34 cellular contexts compared by ENCODE assay signal in genomic region chr1:8767006-8767405, GRCh38.
"Had no signal": no experiment of that assay in that cellular context is flagged by ENCODE, and none has a peak within 500 bp of the region (broad histone marks: within the 10 kb centered on the region; RNA-seq: fewer than 3 reads in every experiment).

No MANE protein-coding gene starts in this region.

- H3K27ac Mint-ChIP-seq: activated B cell treated with CpG ODN at 0.5 μM for 24 hours; activated CD4-positive, alpha-beta memory T cell treated with anti-CD3 and anti-CD28 coated beads, Interleukin-2, amount 10 ng/mL, durations not matched to agents 7 days and 5 days; activated naive CD4-positive, alpha-beta T cell treated with anti-CD3 and anti-CD28 coated beads, Interleukin-2, amount 50 U/mL, for 24 hours; activated naive CD8-positive, alpha-beta T cell treated with anti-CD3 and anti-CD28 coated beads, Interleukin-2, amount 10 ng/mL, durations not matched to agents 7 days and 5 days; activated T-helper 2 cell treated with anti-CD3 and anti-CD28 coated beads, Interferon-gamma antibody, Interleukin-2, Interleukin-4, amounts not matched to agents 10 μg/mL and 5 μg/mL and 100 μg/mL, durations not matched to agents 14 hours and 24 hours and 36 hours; T-helper 1 cell treated with Interleukin-12 subunit alpha and Interleukin-12 subunit beta and Interleukin-4 antibody, amounts not matched to agents 30 μg/mL and 1 μg/mL, for 36 hours; T-helper 2 cell treated with Interferon-gamma antibody and Interleukin-4, amounts not matched to agents 5 μg/mL and 100 μg/mL, for 36 hours had no signal

- H3K27me3 ChIP-seq: ascending aorta, breast epithelium, MG63, Peyer's patch, SJSA1 had no signal

- H3K27me3 Mint-ChIP-seq: activated B cell treated with CpG ODN at 0.5 μM for 24 hours; activated CD4-positive, alpha-beta memory T cell treated with anti-CD3 and anti-CD28 coated beads, Interleukin-2, amount 10 ng/mL, durations not matched to agents 7 days and 5 days; activated naive CD4-positive, alpha-beta T cell treated with anti-CD3 and anti-CD28 coated beads, Interleukin-2, amount 50 U/mL, for 24 hours; activated naive CD8-positive, alpha-beta T cell treated with anti-CD3 and anti-CD28 coated beads, Interleukin-2, amount 10 ng/mL, durations not matched to agents 7 days and 5 days had no signal

- H3K9me3 Mint-ChIP-seq: activated B cell treated with CpG ODN at 0.5 μM for 24 hours; activated CD4-positive, alpha-beta memory T cell treated with anti-CD3 and anti-CD28 coated beads, Interleukin-2, amount 10 ng/mL, durations not matched to agents 7 days and 5 days; activated naive CD4-positive, alpha-beta T cell treated with anti-CD3 and anti-CD28 coated beads, Interleukin-2, amount 50 U/mL, for 24 hours; activated naive CD8-positive, alpha-beta T cell treated with anti-CD3 and anti-CD28 coated beads, Interleukin-2, amount 10 ng/mL, durations not matched to agents 7 days and 5 days; activated T-helper 2 cell treated with anti-CD3 and anti-CD28 coated beads, Interferon-gamma antibody, Interleukin-2, Interleukin-4, amounts not matched to agents 10 μg/mL and 5 μg/mL and 100 μg/mL, durations not matched to agents 14 hours and 24 hours and 36 hours; T-helper 1 cell treated with Interleukin-12 subunit alpha and Interleukin-12 subunit beta and Interleukin-4 antibody, amounts not matched to agents 30 μg/mL and 1 μg/mL, for 36 hours; T-helper 2 cell treated with Interferon-gamma antibody and Interleukin-4, amounts not matched to agents 5 μg/mL and 100 μg/mL, for 36 hours had no signal

- DNase-seq: activated B cell treated with CpG ODN at 0.5 μM for 24 hours; activated CD4-positive, alpha-beta memory T cell treated with anti-CD3 and anti-CD28 coated beads, Interleukin-2, amount 10 ng/mL, durations not matched to agents 7 days and 5 days; activated CD4-positive, alpha-beta T cell treated with anti-CD3 and anti-CD28 coated beads for 4 hours; activated CD4-positive, alpha-beta T cell treated with anti-CD3 and anti-CD28 coated beads, Interleukin-2, amount 50 U/mL, for 1 hour; activated CD4-positive, CD25-positive, alpha-beta regulatory T cell treated with anti-CD3 and anti-CD28 coated beads, Interleukin-2, amount 50 U/mL, for 72 hours; activated gamma-delta T cell; activated naive CD4-positive, alpha-beta T cell treated with Interleukin-2 at 50 U/mL for 16 hours; activated naive CD8-positive, alpha-beta T cell treated with anti-CD3 and anti-CD28 coated beads, Interleukin-2, amount 10 ng/mL, durations not matched to agents 7 days and 5 days; activated T-cell treated with anti-CD3 and anti-CD28 coated beads, Interleukin-2, amount 50 U/mL, for 1 hour; amygdala; Kasumi-1; MG63; NCI-H1048; NCI-H1105 treated with DMSO at 0.1 percent for 48 hours; NCI-H1436; NCI-H1694; NCI-H1930; NCI-H2081 treated with DMSO at 0.1 percent for 48 hours; NCI-H345; NCI-H524 treated with DMSO at 0.1 percent for 48 hours; NK-92 treated with Interleukin-12 subunit alpha and Interleukin-12 subunit beta, amount 100 ng/mL, for 24 hours; PC-3; Peyer's patch; RPMI8226; SHP77 treated with DMSO at 0.1 percent for 48 hours; SK-N-SH had no signal

- H3K36me3 ChIP-seq: ascending aorta, breast epithelium, MG63, Peyer's patch had no signal

- H3K27ac ChIP-seq: ascending aorta, breast epithelium, Peyer's patch, SJSA1, VCaP had no signal

- ATAC-seq: PC-3 had no signal

- H3K4me3 Mint-ChIP-seq: activated B cell treated with CpG ODN at 0.5 μM for 24 hours; activated CD4-positive, alpha-beta memory T cell treated with anti-CD3 and anti-CD28 coated beads, Interleukin-2, amount 10 ng/mL, durations not matched to agents 7 days and 5 days; activated naive CD4-positive, alpha-beta T cell treated with anti-CD3 and anti-CD28 coated beads, Interleukin-2, amount 50 U/mL, for 24 hours; activated naive CD8-positive, alpha-beta T cell treated with anti-CD3 and anti-CD28 coated beads, Interleukin-2, amount 10 ng/mL, durations not matched to agents 7 days and 5 days; T-helper 1 cell treated with Interleukin-12 subunit alpha and Interleukin-12 subunit beta and Interleukin-4 antibody, amounts not matched to agents 30 μg/mL and 1 μg/mL, for 36 hours; T-helper 2 cell treated with Interferon-gamma antibody and Interleukin-4, amounts not matched to agents 5 μg/mL and 100 μg/mL, for 36 hours had no signal

- H3K9ac ChIP-seq: SK-N-SH had no signal

- H3K9me3 ChIP-seq: ascending aorta, breast epithelium, MG63, Peyer's patch, SJSA1, SK-N-SH had no signal

- H3K4me2 ChIP-seq: SK-N-SH had no signal

- H3K4me1 ChIP-seq: Peyer's patch had no signal

- H3K4me3 ChIP-seq: ascending aorta, breast epithelium, MG63, Peyer's patch, SJSA1 had no signal
